Comparison of ENCODE assay signal across 9 cellular contexts in genomic region chr11:78961186-78961782, GRCh38.
DNase-seq lines count a peak whose midpoint lies in the region; ATAC-seq and TF ChIP-seq lines count a peak whose summit lies in the region.
"Had no signal": no experiment of that assay in that cellular context is flagged by ENCODE, and none has a peak within 500 bp of the region (broad histone marks: within the 10 kb centered on the region; RNA-seq: fewer than 3 reads in every experiment).

No MANE protein-coding gene starts in this region.

- no peak for ATAC-seq in GM21515 (IDR thresholded peaks at IDR 0.05; ENCODE audit: unreplicated experiment)

- DNase-seq in H4 (ENCODE audit: low spot score) = peak; percentile 29
- DNase-seq in NCI-H69 (lab: John Stamatoyannopoulos, UW) = peak; percentile 90
- DNase-seq in fibroblast of mammary gland (ENCODE audit: low read depth) = peak; percentile 31
- DNase-seq in osteoblast (ENCODE audit: insufficient read length, low spot score, missing footprints) = peak; percentile 88
- no peak for DNase-seq in GM19238 (ENCODE audit: insufficient read length, low spot score)
- no peak for DNase-seq in activated T-cell treated with anti-CD3 and anti-CD28 coated beads, Interleukin-2, amount 50 U/mL, for 24 hours
- no peak for DNase-seq in GF-D8 (lab: John Stamatoyannopoulos, UW)

- no peak overlapping the region for H2AFZ ChIP-seq in osteoblast (ENCODE audit: low read length)

- peaks cover 16% of the 10 kb centered on the region for H3K4me1 ChIP-seq in osteoblast (ENCODE audit: insufficient read depth, low read length)

- H3K79me2 ChIP-seq in osteoblast (ENCODE audit: insufficient read depth, low read length) = no peaks in the 10 kb centered on the region

- H3K4me1 Mint-ChIP-seq in activated T-cell treated with anti-CD3 and anti-CD28 coated beads, Interleukin-2, amount 50 U/mL, for 24 hours (ENCODE audit: low read depth) = peaks cover 3% of the 10 kb centered on the region

- H3K27me3 Mint-ChIP-seq in activated T-cell treated with anti-CD3 and anti-CD28 coated beads, Interleukin-2, amount 50 U/mL, for 24 hours = peaks cover 52% of the 10 kb centered on the region

- H3K4me2 ChIP-seq in osteoblast (ENCODE audit: insufficient read depth, low read length) = no peak overlapping the region

- H3K36me3 ChIP-seq in osteoblast (ENCODE audit: insufficient read depth, low read length) = no peaks in the 10 kb centered on the region

- H3K9me3 ChIP-seq in osteoblast (ENCODE audit: low read depth, low read length) = no peaks in the 10 kb centered on the region

- H3K27ac ChIP-seq in osteoblast (ENCODE audit: low read depth, low read length) = no peak overlapping the region

- H3K36me3 Mint-ChIP-seq in activated T-cell treated with anti-CD3 and anti-CD28 coated beads, Interleukin-2, amount 50 U/mL, for 24 hours (ENCODE audit: low read depth) = no peaks in the 10 kb centered on the region

- no peaks in the 10 kb centered on the region for H3K9me3 Mint-ChIP-seq in activated T-cell treated with anti-CD3 and anti-CD28 coated beads, Interleukin-2, amount 50 U/mL, for 24 hours
- H3K9me3 Mint-ChIP-seq: T-helper 1 cell treated with Interleukin-12 subunit alpha and Interleukin-12 subunit beta and Interleukin-4 antibody, amounts not matched to agents 30 μg/mL and 1 μg/mL, for 36 hours had no signal

- H3K4me3 ChIP-seq in fibroblast of mammary gland (ENCODE audit: control insufficient read depth, low read depth, low read length) (no peak overlapping the region), osteoblast (ENCODE audit: insufficient read depth, low read length) (no peak overlapping the region)

- H4K20me1 ChIP-seq in osteoblast (ENCODE audit: insufficient read depth, low read length) = no peaks in the 10 kb centered on the region

- no peak overlapping the region for H3K27ac Mint-ChIP-seq in activated T-cell treated with anti-CD3 and anti-CD28 coated beads, Interleukin-2, amount 50 U/mL, for 24 hours
- H3K27ac Mint-ChIP-seq: T-helper 1 cell treated with Interleukin-12 subunit alpha and Interleukin-12 subunit beta and Interleukin-4 antibody, amounts not matched to agents 30 μg/mL and 1 μg/mL, for 36 hours had no signal

- no peaks in the 10 kb centered on the region for H3K27me3 ChIP-seq in osteoblast (ENCODE audit: insufficient read depth, low read length)

- TF ChIP-seq CTCF in fibroblast of mammary gland (conservative IDR thresholded peaks at IDR 0.05; ENCODE audit: control insufficient read depth, insufficient read depth, low read depth, low read length) (peak; percentile 46), osteoblast (IDR thresholded peaks at IDR 0.05; ENCODE audit: extremely low read depth, low read depth, low read length) (peak; percentile 48)

- no peak overlapping the region for H3K4me3 Mint-ChIP-seq in activated T-cell treated with anti-CD3 and anti-CD28 coated beads, Interleukin-2, amount 50 U/mL, for 24 hours
- H3K4me3 Mint-ChIP-seq: T-helper 1 cell treated with Interleukin-12 subunit alpha and Interleukin-12 subunit beta and Interleukin-4 antibody, amounts not matched to agents 30 μg/mL and 1 μg/mL, for 36 hours had no signal

Comparison
In these comparisons a context has a peak if more than half of its experiments do, and no peak if none do; other contexts are left out.
1. DNase-seq: peak in H4 (single experiment), NCI-H69 (single experiment), fibroblast of mammary gland (single experiment) and osteoblast (single experiment); none in GM19238 (single experiment), activated T-cell treated with anti-CD3 and anti-CD28 coated beads, Interleukin-2, amount 50 U/mL, for 24 hours (single experiment) and GF-D8 (single experiment).